ENCODE assay signal across 9 cellular contexts in genomic region chr3:12706504-12707253, GRCh38. TPM values are rescaled to one million over a fixed set of nuclear protein-coding genes. Genes with fewer than 3 reads are reported as not detected.
DNase-seq lines count a peak whose midpoint lies in the region; ATAC-seq, FAIRE-seq and TF ChIP-seq lines count a peak whose summit lies in the region.
"Had no signal": no experiment of that assay in that cellular context is flagged by ENCODE, and none has a peak within 500 bp of the region (broad histone marks: within the 10 kb centered on the region; RNA-seq: fewer than 3 reads in every experiment).

No MANE protein-coding gene starts in this region.

- no peak overlapping the region for H3K27ac Mint-ChIP-seq in CD4-positive, alpha-beta T cell
- H3K27ac Mint-ChIP-seq: T-helper 1 cell treated with Interleukin-12 subunit alpha and Interleukin-12 subunit beta and Interleukin-4 antibody, amounts not matched to agents 30 μg/mL and 1 μg/mL, for 36 hours had no signal

- H3K36me3 ChIP-seq in neutrophil = no peaks in the 10 kb centered on the region
- H3K36me3 ChIP-seq in transverse colon = no peaks in the 10 kb centered on the region

- peak; percentile 77 for TF ChIP-seq CTCF in CD4-positive, alpha-beta T cell (IDR thresholded peaks at IDR 0.05)
- TF ChIP-seq CTCF in neutrophil (IDR thresholded peaks at IDR 0.05) = peak; percentile 92
- peak; percentile 56 to 72 (median 64) for TF ChIP-seq CTCF in transverse colon (IDR thresholded peaks at IDR 0.05)

- no peaks in the 10 kb centered on the region for H3K9me3 ChIP-seq in CD4-positive, alpha-beta T cell (ENCODE audit: control insufficient read depth, low read length)
- no peaks in the 10 kb centered on the region for H3K9me3 ChIP-seq in neutrophil
- H3K9me3 ChIP-seq in transverse colon = no peaks in the 10 kb centered on the region

- H3K4me3 ChIP-seq in neutrophil (ENCODE audit: low read depth in 1 of 2, low read length in 1 of 2) (peak overlapping the region in 1 of 2 experiments; percentile 35), transverse colon (no peak overlapping the region)

- intact Hi-C loops in CD4-positive, alpha-beta T cell (cut with DNase I, micrococcal nuclease) = loop anchor here (1.0 to 5.0 kb wide), 3 partner anchors 14 to 186 kb away; partner anchors contain the start of gene RAF1 (in 1 of the 2)
- intact Hi-C loops in transverse colon (cut with DNase I; ENCODE audit: low total_unique reads) = no loop called here

- no peak for TF ChIP-seq EP300 in transverse colon (IDR thresholded peaks at IDR 0.05; ENCODE audit: low read depth)

- no peaks in the 10 kb centered on the region for H3K4me1 Mint-ChIP-seq in CD4-positive, alpha-beta T cell (ENCODE audit: low read depth)

- no peak for TF ChIP-seq POLR2A in transverse colon (IDR thresholded peaks at IDR 0.05)

- peak; percentile 99 for ATAC-seq in CD4-positive, alpha-beta T cell (ENCODE audit: poor library complexity)
- ATAC-seq in HG03520 (IDR thresholded peaks at IDR 0.05; ENCODE audit: unreplicated experiment) (peak; percentile 91), esophagus mucosa (peak; percentile 70)

- peaks cover 44 to 50% of the 10 kb centered on the region in 2 experiments for H3K4me1 ChIP-seq in neutrophil (ENCODE audit: control insufficient read depth in 1 of 2, insufficient read depth in 1 of 2, low read depth in 1 of 2, low read length in 1 of 2)
- peaks cover 0 to 5% (median 0%) of the 10 kb centered on the region in 4 donors for H3K4me1 ChIP-seq in transverse colon

- no peaks in the 10 kb centered on the region for H3K9me3 Mint-ChIP-seq in CD4-positive, alpha-beta T cell
- H3K9me3 Mint-ChIP-seq: T-helper 1 cell treated with Interleukin-12 subunit alpha and Interleukin-12 subunit beta and Interleukin-4 antibody, amounts not matched to agents 30 μg/mL and 1 μg/mL, for 36 hours had no signal

- peak; percentile 12 to 50 (median 32) for DNase-seq in CD4-positive, alpha-beta T cell
- DNase-seq in GM19239 (ENCODE audit: insufficient read length, low spot score) = peak; percentile 61
- DNase-seq in NOMO-1 treated with DMSO at 0.1 percent for 48 hours (lab: John Stamatoyannopoulos, UW; ENCODE audit: unreplicated experiment) = peak; percentile 76
- peak in 2 of 3 experiments; percentile 13 to 25 for DNase-seq in activated CD8-positive, alpha-beta memory T cell treated with anti-CD3 and anti-CD28 coated beads for 48 hours (ENCODE audit: low read depth in 2 of 3, low spot score in 2 of 3)
- peak; percentile 69 for DNase-seq in transverse colon

- no peaks in the 10 kb centered on the region for H3K27me3 Mint-ChIP-seq in CD4-positive, alpha-beta T cell

- FAIRE-seq in GM19239 (lab: Jason Lieb, UNC) = peak; percentile 68

- POLR2A ChIA-PET in CD4-positive, alpha-beta T cell (lab: Charles Lee) = no interaction called here

- 80 to 92% methylated on average over 2 of the region's 2 CpGs for WGBS in transverse colon (ENCODE audit: low coverage in 1 of 2), 2 donors

- H3K27ac ChIP-seq in CD4-positive, alpha-beta T cell (ENCODE audit: low read depth, low read length) = no peak overlapping the region
- H3K27ac ChIP-seq in neutrophil (peak overlapping the region; percentile 90), transverse colon (no peak overlapping the region)

- H3K36me3 Mint-ChIP-seq in CD4-positive, alpha-beta T cell (ENCODE audit: low read depth) = no peaks in the 10 kb centered on the region

- CTCF ChIA-PET in CD4-positive, alpha-beta T cell (lab: Charles Lee) = interaction anchor here (0.8 to 1.1 kb wide), 3 partner anchors 10 to 135 kb away, joined by 3 to 4 read pairs (median 3); partner anchors contain the start of gene RPL32

- no peaks in the 10 kb centered on the region for H3K27me3 ChIP-seq in CD4-positive, alpha-beta T cell (ENCODE audit: control insufficient read depth, insufficient read depth, low read length)
- H3K27me3 ChIP-seq in neutrophil (no peaks in the 10 kb centered on the region), transverse colon (no peaks in the 10 kb centered on the region)

- H3K4me3 Mint-ChIP-seq in CD4-positive, alpha-beta T cell = no peak overlapping the region
- H3K4me3 Mint-ChIP-seq: T-helper 1 cell treated with Interleukin-12 subunit alpha and Interleukin-12 subunit beta and Interleukin-4 antibody, amounts not matched to agents 30 μg/mL and 1 μg/mL, for 36 hours had no signal

- in situ Hi-C loops in transverse colon (cut with MboI; ENCODE audit: low pct_ligation_motif_present in 1 of 4, low pct_unique_long_range_greater_than_20kb in 1 of 4, low sequenced_read_pairs in 3 of 4) = loop anchor here in 2 of 4 donors (25.0 kb wide), 2 partner anchors 144 to 569 kb away; partner anchors contain the start of gene MKRN2 (in 1 of the 2)

RNA-seq across cellular contexts. Expression of gene RAF1, which starts 42.8 kb away (rescaled TPM):
- total RNA-seq in CD4-positive, alpha-beta T cell = 100 to 1,000 TPM; 127 to 139 TPM
- total RNA-seq in esophagus mucosa (57.3 TPM), transverse colon (100 to 1,000 TPM in 3 of 4 donors, 10 to 100 TPM in 1; 98.4 to 283 (median 132) TPM)

RNA-seq across cellular contexts. Expression of gene TMEM40, which starts 52.4 kb away (rescaled TPM):
- total RNA-seq in CD4-positive, alpha-beta T cell = not detected
- total RNA-seq in esophagus mucosa (237 TPM), transverse colon (not detected)

Comparison
In these comparisons a context has a peak if more than half of its experiments do, and no peak if none do; other contexts are left out.
1. DNase-seq: peak in every context shown above with its lines; median percentile 76 in NOMO-1 treated with DMSO at 0.1 percent for 48 hours; 69 in transverse colon; 61 in GM19239; 32 in CD4-positive, alpha-beta T cell; 19 in activated CD8-positive, alpha-beta memory T cell treated with anti-CD3 and anti-CD28 coated beads for 48 hours.
2. RNA of gene TMEM40, which starts 52.4 kb away (total RNA-seq): 237 TPM in esophagus mucosa (single experiment); not detected in CD4-positive, alpha-beta T cell and not detected in transverse colon; every median in the first group is over 100 times any median in the second.
3. Peak in every context shown above with its lines, with median percentiles within 50 percentile points of each other: ATAC-seq and CTCF ChIP-seq.